ENCODE assay signal across 31 cellular contexts in genomic region chr13:43935878-43936277, GRCh38. TPM values are rescaled to one million over a fixed set of nuclear protein-coding genes. Genes with fewer than 3 reads are reported as not detected.
DNase-seq lines count a peak whose midpoint lies in the region; ATAC-seq, FAIRE-seq and TF ChIP-seq lines count a peak whose summit lies in the region.
"Had no signal": no experiment of that assay in that cellular context is flagged by ENCODE, and none has a peak within 500 bp of the region (broad histone marks: within the 10 kb centered on the region; RNA-seq: fewer than 3 reads in every experiment).

No MANE protein-coding gene starts in this region.

- FAIRE-seq in bronchial epithelial cell (lab: Jason Lieb, UNC) (peak; percentile 88), frontal cortex (lab: Jason Lieb, UNC) (no peak)
- FAIRE-seq: A204.1, small intestine, urothelium cell line had no signal

- H3K4me3 ChIP-seq in GM23338 (no peak overlapping the region), bronchial epithelial cell (ENCODE audit: low read depth, low read length) (no peak overlapping the region), foreskin fibroblast (ENCODE audit: low read depth in 1 of 2, low read length in 2 of 2) (no peak overlapping the region)
- H3K4me3 ChIP-seq: ascending aorta, esophagus muscularis mucosa, SJCRH30, thoracic aorta had no signal

- H3K9me2 ChIP-seq in GM23338 (ENCODE audit: insufficient read depth): no peaks in the 10 kb centered on the region

- H3K27me3 ChIP-seq in GM23338 (ENCODE audit: insufficient read depth) (no peaks in the 10 kb centered on the region), bronchial epithelial cell (ENCODE audit: control insufficient read depth, insufficient read depth, low read length) (no peaks in the 10 kb centered on the region)
- H3K27me3 ChIP-seq: ascending aorta, esophagus muscularis mucosa, SJCRH30 had no signal

- no peak overlapping the region for H3K4me2 ChIP-seq in GM23338

- peaks cover 2% of the 10 kb centered on the region; the same call in 1 of the 3 replicates for H3K4me1 Mint-ChIP-seq in GM23338
- H3K4me1 Mint-ChIP-seq: activated naive CD8-positive, alpha-beta T cell treated with anti-CD3 and anti-CD28 coated beads for 36 hours; central memory CD8-positive, alpha-beta T cell; T-cell had no signal

- peak; percentile 66 for DNase-seq in AG08395 (ENCODE audit: low spot score)
- no peak for DNase-seq in GM23338 (ENCODE audit: low spot score)
- no peak for DNase-seq in bronchial epithelial cell (ENCODE audit: low read depth)
- DNase-seq in foreskin fibroblast: peak; percentile 1 to 11
- DNase-seq in frontal cortex (ENCODE audit: low spot score in 2 of 2): no peak
- DNase-seq in NCI-H1694 (lab: John Stamatoyannopoulos, UW): no peak
- no peak for DNase-seq in activated CD4-positive, alpha-beta T cell treated with anti-CD3 and anti-CD28 coated beads for 4 hours
- DNase-seq in anterior cingulate cortex (lab: John Stamatoyannopoulos, UW): no peak
- DNase-seq: activated CD4-positive, alpha-beta T cell treated with anti-CD3 and anti-CD28 coated beads, Interleukin-2, amount 50 U/mL, for 1 hour; activated effector memory CD4-positive, alpha-beta T cell treated with anti-CD3 and anti-CD28 coated beads, Interleukin-2, amount 50 U/mL, for 16 hours; activated naive CD8-positive, alpha-beta T cell treated with anti-CD3 and anti-CD28 coated beads for 36 hours; activated T-cell treated with anti-CD3 and anti-CD28 coated beads, Interleukin-2, amount 50 U/mL, for 1 hour; glutamatergic neuron; Kasumi-1; NCI-H1417 treated with DMSO at 0.1 percent for 48 hours; NCI-H510A; SJCRH30; small intestine; stimulated activated naive CD4-positive, alpha-beta T cell treated with Interleukin-2 at 50 U/mL for 16 hours; T-cell had no signal

- TF ChIP-seq CTCF in GM23338 (conservative IDR thresholded peaks at IDR 0.05; ENCODE audit: low read depth in 2 of 2): no peak
- no peak for TF ChIP-seq CTCF in bronchial epithelial cell (IDR thresholded peaks at IDR 0.05; ENCODE audit: insufficient read depth, low read length, severe bottlenecking)
- TF ChIP-seq CTCF in foreskin fibroblast (IDR thresholded peaks at IDR 0.05; ENCODE audit: low read depth, low read length): no peak

- H3K79me2 ChIP-seq in GM23338 (replicated peaks; ENCODE audit: insufficient read depth): no peaks in the 10 kb centered on the region
- H3K79me2 ChIP-seq: parathyroid adenoma had no signal

- H3K27ac Mint-ChIP-seq in GM23338: no peak overlapping the region
- H3K27ac Mint-ChIP-seq: activated naive CD8-positive, alpha-beta T cell treated with anti-CD3 and anti-CD28 coated beads for 36 hours; B cell; memory B cell; T-cell had no signal

- H3K36me3 ChIP-seq in GM23338 (ENCODE audit: insufficient read depth): no peaks in the 10 kb centered on the region
- H3K36me3 ChIP-seq in bronchial epithelial cell (ENCODE audit: control insufficient read depth, insufficient read depth, low read length): no peaks in the 10 kb centered on the region
- H3K36me3 ChIP-seq: ascending aorta, esophagus muscularis mucosa, SJCRH30, thoracic aorta had no signal

- H2AFZ ChIP-seq in GM23338: peak overlapping the region; percentile 45; the same call in 1 of the 2 replicates
- H2AFZ ChIP-seq: parathyroid adenoma had no signal

- 0 out of 3 replicates have a peak, but pooled peaks cover 4% of the 10 kb centered on the region for H3K9me3 Mint-ChIP-seq in GM23338
- H3K9me3 Mint-ChIP-seq: activated naive CD8-positive, alpha-beta T cell treated with anti-CD3 and anti-CD28 coated beads for 36 hours; central memory CD8-positive, alpha-beta T cell; T-cell had no signal

- H3K4me3 Mint-ChIP-seq in GM23338: no peak overlapping the region
- H3K4me3 Mint-ChIP-seq: activated naive CD8-positive, alpha-beta T cell treated with anti-CD3 and anti-CD28 coated beads for 36 hours; B cell; central memory CD8-positive, alpha-beta T cell; memory B cell; neural crest cell; T-cell had no signal

- no peaks in the 10 kb centered on the region for H3K36me3 Mint-ChIP-seq in GM23338 (ENCODE audit: low read depth)
- H3K36me3 Mint-ChIP-seq: activated naive CD8-positive, alpha-beta T cell treated with anti-CD3 and anti-CD28 coated beads for 36 hours; memory B cell; T-cell had no signal

- peaks cover 3% of the 10 kb centered on the region for H3K27me3 Mint-ChIP-seq in GM23338 (ENCODE audit: insufficient read depth, low read depth, poor library complexity)
- H3K27me3 Mint-ChIP-seq: activated naive CD8-positive, alpha-beta T cell treated with anti-CD3 and anti-CD28 coated beads for 36 hours; T-cell had no signal

- no peak overlapping the region for H3K27ac ChIP-seq in GM23338 (ENCODE audit: low read depth)
- H3K27ac ChIP-seq: ascending aorta, parathyroid adenoma, SJCRH30, thoracic aorta had no signal

- H3F3A ChIP-seq in GM23338 (replicated peaks; ENCODE audit: low read depth): no peaks in the 10 kb centered on the region

- no peaks in the 10 kb centered on the region for H4K20me1 ChIP-seq in GM23338 (replicated peaks; ENCODE audit: insufficient read depth)

- no peaks in the 10 kb centered on the region for H3K4me1 ChIP-seq in GM23338 (ENCODE audit: insufficient read depth)
- H3K4me1 ChIP-seq: parathyroid adenoma, SJCRH30 had no signal

- no peak for ATAC-seq in GM23338
- ATAC-seq: left lobe of liver, T-cell had no signal

TF ChIP-seq in GM23338, 12 proteins besides CTCF, POLR2A, EP300 and RAD21 (continues in another document):
- TF ChIP-seq JUNB (IDR thresholded peaks at IDR 0.05; ENCODE audit: unreplicated experiment): no peak
- no peak for TF ChIP-seq ZNF331 (CRISPR knock-in tag; IDR thresholded peaks at IDR 0.05; ENCODE audit: low read depth)
- TF ChIP-seq NANOG (IDR thresholded peaks at IDR 0.05; ENCODE audit: borderline replicate concordance): no peak
- no peak for TF ChIP-seq POLR2AphosphoS5 (IDR thresholded peaks at IDR 0.05; ENCODE audit: low read depth)
- no peak for TF ChIP-seq ZNF462 (CRISPR knock-in tag; IDR thresholded peaks at IDR 0.05)
- TF ChIP-seq ZNF114 (CRISPR knock-in tag; IDR thresholded peaks at IDR 0.05): no peak
- no peak for TF ChIP-seq STAT1 (IDR thresholded peaks at IDR 0.05; ENCODE audit: unreplicated experiment)

RNA-seq across cellular contexts. Expression of gene LACC1, which starts 56.2 kb away (rescaled TPM):
- 4.6 and 7.9 TPM in 2 replicates for total RNA-seq in GM23338 (2014; rRNA removed; shearing (Covaris generic))
- polyA plus RNA-seq in GM23338 (2016; fragmentation: Nextera tagmentation; extraction: Ambion mirVana): 3.0 and 4.4 TPM in 2 replicates
- total RNA-seq in bronchial epithelial cell: 6.1 and 8.7 TPM in 2 replicates
- 9.4 TPM for total RNA-seq in frontal cortex

RNA-seq across cellular contexts. Expression of gene CCDC122, which starts 56.3 kb away (rescaled TPM):
- total RNA-seq in GM23338 (2014; rRNA removed; shearing (Covaris generic)): 7.4 and 7.5 TPM in 2 replicates
- 28.0 and 30.6 TPM in 2 replicates for polyA plus RNA-seq in GM23338 (2016; fragmentation: Nextera tagmentation; extraction: Ambion mirVana)
- total RNA-seq in bronchial epithelial cell (4.7 and 11.9 TPM in 2 replicates), frontal cortex (10.2 TPM)

Comparison
In these comparisons a context has a peak if more than half of its experiments do, and no peak if none do; other contexts are left out.
1. DNase-seq: peak in AG08395 (single experiment) and foreskin fibroblast (2 of 2); none in GM23338 (single experiment), bronchial epithelial cell (single experiment), frontal cortex (0 of 2), NCI-H1694 (single experiment), activated CD4-positive, alpha-beta T cell treated with anti-CD3 and anti-CD28 coated beads for 4 hours (0 of 2) and anterior cingulate cortex (0 of 58).